In genomic region chr3:177740270-177740669, GRCh38 we compare ENCODE assay signal across 19 cellular contexts.
DNase-seq lines count a peak whose midpoint lies in the region; ATAC-seq, FAIRE-seq and TF ChIP-seq lines count a peak whose summit lies in the region.
"Had no signal": no experiment of that assay in that cellular context is flagged by ENCODE, and none has a peak within 500 bp of the region (broad histone marks: within the 10 kb centered on the region; RNA-seq: fewer than 3 reads in every experiment).

No MANE protein-coding gene starts in this region.

- no peak overlapping the region for H4K91ac ChIP-seq in H1 (replicated peaks; ENCODE audit: insufficient read length, low read length)

- H3K9me3 Mint-ChIP-seq in GM23338 (peaks cover 2% of the 10 kb centered on the region; the same call in 1 of the 3 replicates), neural crest cell (peaks cover 5% of the 10 kb centered on the region)
- H3K9me3 Mint-ChIP-seq: CD8-positive, alpha-beta memory T cell had no signal

- H3K4me1 ChIP-seq in GM23338 (ENCODE audit: insufficient read depth) (peaks cover 14% of the 10 kb centered on the region), PC-9 (replicated peaks; ENCODE audit: insufficient read depth) (peaks cover 13% of the 10 kb centered on the region), H1 (replicated peaks in 1 of 4; ENCODE audit: control insufficient read depth in 3 of 4, insufficient read depth in 4 of 4, low read length in 3 of 4) (peaks cover 0 to 4% (median 0%) of the 10 kb centered on the region in 4 experiments; a peak in 1 of 7 replicates)
- H3K4me1 ChIP-seq: HAP-1 had no signal

- DNase-seq in GM23338 (ENCODE audit: low spot score) (peak; percentile 9), PC-9 (no peak), H1 (ENCODE audit: low read depth in 1 of 2, low spot score in 2 of 2) (no peak), neural crest cell (ENCODE audit: low read depth, low spot score) (no peak), Ammon's horn (ENCODE audit: low spot score) (no peak)
- DNase-seq in activated CD4-positive, CD25-positive, alpha-beta regulatory T cell (lab: John Stamatoyannopoulos, UW): no peak
- DNase-seq in stimulated activated CD4-positive, alpha-beta T cell treated with anti-CD3 and anti-CD28 coated beads, Interleukin-1b, Interleukin-23, amount 100 ng/mL, for 48 hours: no peak
- DNase-seq: Caco-2; CD8-positive, alpha-beta memory T cell; DND-41; GDM1 had no signal

- H3K14ac ChIP-seq in H1 (ENCODE audit: insufficient read length): no peak overlapping the region

- H4K20me1 ChIP-seq in GM23338 (replicated peaks; ENCODE audit: insufficient read depth) (no peaks in the 10 kb centered on the region), PC-9 (ENCODE audit: insufficient read depth) (no peaks in the 10 kb centered on the region), H1 (replicated peaks in 1 of 2; ENCODE audit: control insufficient read depth in 1 of 2, insufficient read depth in 2 of 2, low read length in 2 of 2) (no peaks in the 10 kb centered on the region)
- H4K20me1 ChIP-seq: BLaER1 had no signal

- H3K36me3 Mint-ChIP-seq in GM23338 (ENCODE audit: low read depth) (no peaks in the 10 kb centered on the region), neural crest cell (ENCODE audit: low read depth) (no peaks in the 10 kb centered on the region)
- H3K36me3 Mint-ChIP-seq: CD8-positive, alpha-beta memory T cell had no signal

- no peak for FAIRE-seq in H1 (lab: Jason Lieb, UNC)
- FAIRE-seq: GM12892, GM19239, HepG2, HTR-8/SVneo had no signal

- H3K9ac ChIP-seq in H1 (replicated peaks in 1 of 4; ENCODE audit: extremely low read depth in 1 of 4, low read depth in 3 of 4, low read length in 3 of 4): no peak overlapping the region
- H3K9ac ChIP-seq: BLaER1 had no signal

- H3K27me3 ChIP-seq in GM23338 (ENCODE audit: insufficient read depth) (no peaks in the 10 kb centered on the region), PC-9 (ENCODE audit: insufficient read depth, low read depth) (no peaks in the 10 kb centered on the region), H1 (replicated peaks in 1 of 4; ENCODE audit: control insufficient read depth in 3 of 4, extremely low read depth in 1 of 4, insufficient read depth in 3 of 4, low read length in 3 of 4) (no peaks in the 10 kb centered on the region)
- H3K27me3 ChIP-seq: BLaER1 had no signal

- H3K27ac Mint-ChIP-seq in GM23338 (peak overlapping the region; percentile 16; the same call in 1 of the 2 replicates), neural crest cell (ENCODE audit: unreplicated experiment) (peak overlapping the region; percentile 36)

- no peak overlapping the region; the same call in 1 of the 2 replicates for H3K18ac ChIP-seq in H1 (ENCODE audit: extremely low read depth, low read length)

- no peak overlapping the region for H4K8ac ChIP-seq in H1 (ENCODE audit: extremely low read depth, insufficient read depth, low read length)

- no peak for ATAC-seq in GM23338
- no peak for ATAC-seq in HG02938 (IDR thresholded peaks at IDR 0.05; ENCODE audit: unreplicated experiment)
- ATAC-seq: HepG2 had no signal

- H3K9me2 ChIP-seq in GM23338 (ENCODE audit: insufficient read depth) (no peaks in the 10 kb centered on the region), PC-9 (ENCODE audit: insufficient read depth) (no peaks in the 10 kb centered on the region)

- no peak for TF ChIP-seq CTCF in GM23338 (conservative IDR thresholded peaks at IDR 0.05; ENCODE audit: low read depth in 2 of 2)
- no peak for TF ChIP-seq CTCF in PC-9 (conservative IDR thresholded peaks at IDR 0.05)
- no peak for TF ChIP-seq CTCF in H1 (IDR thresholded peaks at IDR 0.05; ENCODE audit: control extremely low read depth in 1 of 3, insufficient read depth in 1 of 3, low read depth in 1 of 3, low read length in 3 of 3)
- TF ChIP-seq CTCF in neural crest cell (conservative IDR thresholded peaks at IDR 0.05): no peak

- TF ChIP-seq EP300 in H1 (IDR thresholded peaks at IDR 0.05; ENCODE audit: borderline replicate concordance in 1 of 2, low read depth in 2 of 2, low read length in 2 of 2): no peak

- H2BK15ac ChIP-seq in H1 (ENCODE audit: low read length): no peak overlapping the region

- H3K36me3 ChIP-seq in GM23338 (ENCODE audit: insufficient read depth) (no peaks in the 10 kb centered on the region), PC-9 (ENCODE audit: low read depth) (no peaks in the 10 kb centered on the region), H1 (ENCODE audit: control insufficient read depth in 2 of 4, insufficient read depth in 4 of 4, low read length in 3 of 4) (no peaks in the 10 kb centered on the region)
- H3K36me3 ChIP-seq: HAP-1 had no signal

- no peaks in the 10 kb centered on the region for H3K79me2 ChIP-seq in GM23338 (replicated peaks; ENCODE audit: insufficient read depth)
- no peaks in the 10 kb centered on the region for H3K79me2 ChIP-seq in PC-9 (ENCODE audit: low read depth)
- H3K79me2 ChIP-seq in H1 (ENCODE audit: control insufficient read depth in 1 of 2, insufficient read depth in 2 of 2, low read length in 2 of 2): no peaks in the 10 kb centered on the region

- H3K4me1 Mint-ChIP-seq in GM23338 (peaks cover 12% of the 10 kb centered on the region), neural crest cell (peaks cover 9% of the 10 kb centered on the region)
- H3K4me1 Mint-ChIP-seq: CD8-positive, alpha-beta memory T cell had no signal

- H3K4ac ChIP-seq in H1 (replicated peaks; ENCODE audit: insufficient read length, low read depth, low read length): no peak overlapping the region

- H2AFZ ChIP-seq in GM23338: peak overlapping the region; percentile 66; the same call in 1 of the 2 replicates
- 0 out of 2 replicates have a peak overlapping the region, but pooled peaks have one; percentile 6 for H2AFZ ChIP-seq in PC-9
- peak overlapping the region; percentile 91; the same call in 1 of the 2 replicates for H2AFZ ChIP-seq in H1 (ENCODE audit: low read length)

- TF ChIP-seq POLR2A in H1 (IDR thresholded peaks at IDR 0.05; ENCODE audit: control extremely low read depth in 1 of 2, low read depth in 2 of 2, low read length in 2 of 2): no peak

- no peak overlapping the region for H3K4me3 ChIP-seq in GM23338
- H3K4me3 ChIP-seq in PC-9: no peak overlapping the region
- H3K4me3 ChIP-seq in H1 (ENCODE audit: extremely low read depth in 1 of 4, insufficient read depth in 2 of 4, low read depth in 3 of 4, low read length in 4 of 4): no peak overlapping the region
- H3K4me3 ChIP-seq: BLaER1, HAP-1 had no signal

- no peak for TF ChIP-seq RAD21 in H1 (IDR thresholded peaks at IDR 0.05 in 1 of 2, conservative IDR thresholded peaks at IDR 0.05 in 1 of 2; ENCODE audit: low read depth in 2 of 2, low read length in 2 of 2)

- CTCF ChIA-PET in PC-9 (lab: Charles Lee) (no interaction called here), H1 (lab: Charles Lee; ENCODE audit: partially characterized antibody) (no interaction called here)

- no peak overlapping the region for H2BK20ac ChIP-seq in H1 (ENCODE audit: low read length)

- intact Hi-C loops in PC-9 (cut with micrococcal nuclease; ENCODE audit: unreplicated experiment): loop anchor here (5.0 to 10.0 kb wide), 3 partner anchors 72 to 455 kb away; no protein-coding TSS in a partner anchor

- H3K79me1 ChIP-seq in H1 (ENCODE audit: low read depth, low read length): no peaks in the 10 kb centered on the region

- POLR2A ChIA-PET in PC-9 (lab: Charles Lee; ENCODE audit: unreplicated experiment): no interaction called here
- POLR2A ChIA-PET in H1 (lab: Charles Lee; ENCODE audit: partially characterized antibody): no interaction called here

- no peak overlapping the region for H2BK5ac ChIP-seq in H1 (ENCODE audit: low read depth, low read length)

- no peak overlapping the region for H2AK5ac ChIP-seq in H1 (ENCODE audit: low read depth, low read length)

- H3K23me2 ChIP-seq in H1 (ENCODE audit: low read depth, low read length): no peaks in the 10 kb centered on the region; the same call in 1 of the 2 replicates

- no peak overlapping the region for H3K23ac ChIP-seq in H1 (ENCODE audit: insufficient read length)

- H3K56ac ChIP-seq in H1 (replicated peaks; ENCODE audit: insufficient read length, low read depth, low read length): no peak overlapping the region

- no TSS peak for BruUV-seq in PC-9 (replicated peaks; lab: Mats Ljungman, UMichigan)

- H3F3A ChIP-seq in GM23338 (replicated peaks; ENCODE audit: low read depth) (no peaks in the 10 kb centered on the region), PC-9 (ENCODE audit: insufficient read depth, low read depth) (peaks cover 11% of the 10 kb centered on the region; the same call in 1 of the 2 replicates)

- H3K4me3 Mint-ChIP-seq in GM23338: no peak overlapping the region
- no peak overlapping the region for H3K4me3 Mint-ChIP-seq in neural crest cell
- H3K4me3 Mint-ChIP-seq: CD8-positive, alpha-beta memory T cell had no signal

- H2BK120ac ChIP-seq in H1 (replicated peaks; ENCODE audit: low read depth, low read length): no peak overlapping the region

- H3K27ac ChIP-seq in GM23338 (ENCODE audit: low read depth): no peak overlapping the region
- no peak overlapping the region for H3K27ac ChIP-seq in PC-9
- H3K27ac ChIP-seq in H1 (ENCODE audit: low read depth, low read length): no peak overlapping the region
- H3K27ac ChIP-seq: 22Rv1, BLaER1 had no signal

- 0 out of 2 replicates have a peak overlapping the region, but pooled peaks have one; percentile 41 for H2BK12ac ChIP-seq in H1 (ENCODE audit: low read depth, low read length)

- peaks cover 10% of the 10 kb centered on the region for H3K9me3 ChIP-seq in PC-9 (ENCODE audit: insufficient read depth, low read depth)
- H3K9me3 ChIP-seq in H1 (ENCODE audit: insufficient read depth in 2 of 2, low read depth in 1 of 2, low read length in 1 of 2): no peaks in the 10 kb centered on the region
- H3K9me3 ChIP-seq: Caco-2, HAP-1 had no signal

- 79% methylated on average over 3 of the region's 3 CpGs; no CpG with 5 or more reads in 1 of the 2 experiments for WGBS in H1 (ENCODE audit: extremely low coverage in 1 of 2, insufficient coverage in 1 of 2, insufficient read length in 1 of 2, insufficient replicate concordance in 2 of 2, low coverage in 1 of 2, low lambda C conversion rate in 2 of 2, missing lambda C conversion rate in 1 of 2), 2 experiments

- H3K27me3 Mint-ChIP-seq in GM23338 (ENCODE audit: insufficient read depth, low read depth, poor library complexity) (peaks cover 4% of the 10 kb centered on the region), neural crest cell (ENCODE audit: low read depth) (no peaks in the 10 kb centered on the region)

- H4K5ac ChIP-seq in H1 (ENCODE audit: insufficient read length, low read depth, low read length): no peak overlapping the region

- H3K4me2 ChIP-seq in GM23338: no peak overlapping the region; the same call in 1 of the 2 replicates
- H3K4me2 ChIP-seq in PC-9: no peak overlapping the region
- H3K4me2 ChIP-seq in H1 (ENCODE audit: insufficient read depth in 1 of 2, low read depth in 2 of 2, low read length in 2 of 2): no peak overlapping the region
- H3K4me2 ChIP-seq: BLaER1 had no signal

TF ChIP-seq in GM23338, 12 proteins besides CTCF, POLR2A, EP300 and RAD21 (continues in another document):
- no peak for TF ChIP-seq NANOG (IDR thresholded peaks at IDR 0.05; ENCODE audit: borderline replicate concordance)
- no peak for TF ChIP-seq ZNF114 (CRISPR knock-in tag; IDR thresholded peaks at IDR 0.05)

TF ChIP-seq in H1, 55 proteins besides CTCF, POLR2A, EP300 and RAD21 (continues in another document):
- TF ChIP-seq RXRA (IDR thresholded peaks at IDR 0.05; ENCODE audit: insufficient read depth, low read depth, low read length) (no peak), TAF1 (IDR thresholded peaks at IDR 0.05; ENCODE audit: low read depth, low read length) (no peak), NRF1 (IDR thresholded peaks at IDR 0.05; ENCODE audit: low read depth, low read length) (no peak)

Comparison
In these comparisons a context has a peak if more than half of its experiments do, and no peak if none do; other contexts are left out.
1. H2AFZ ChIP-seq: peak in every context shown above with its lines; median percentile 91 in H1; 66 in GM23338; 6 in PC-9.